In the genomic region with DNA sequence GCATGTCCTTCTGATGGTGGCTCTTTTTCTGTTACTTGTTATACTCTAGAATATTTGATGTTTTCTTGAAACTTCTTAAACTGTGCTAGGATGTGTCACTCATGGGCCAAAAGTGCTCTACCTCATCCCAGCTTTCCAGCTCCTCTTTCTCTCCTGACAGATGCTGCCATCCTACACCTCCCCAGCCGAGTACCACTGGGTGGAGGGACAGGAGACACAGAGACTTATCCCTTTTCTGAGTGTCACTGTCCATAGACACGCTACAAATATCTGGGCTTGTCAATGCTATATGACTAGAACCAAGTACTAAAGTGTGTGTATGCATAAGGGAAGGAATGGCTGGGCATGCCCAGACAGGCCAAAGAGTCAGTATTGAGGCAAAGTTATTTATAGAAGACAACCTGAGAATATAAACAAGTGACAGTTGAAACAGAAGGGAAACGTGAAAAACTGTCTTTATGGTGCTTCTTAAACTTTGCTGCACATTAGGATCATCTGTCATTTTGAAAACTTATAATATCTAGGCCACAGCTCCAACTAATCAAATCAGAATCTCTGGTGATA, we compare ENCODE assay signal across 1 cellular context.
TF ChIP-seq lines count a peak whose summit lies in the region.

No MANE protein-coding gene starts in this region.

TF ChIP-seq in IMR-90, 13 proteins besides CTCF, POLR2A, EP300 and RAD21:
- TF ChIP-seq NFE2L2 (IDR thresholded peaks at IDR 0.05; ENCODE audit: low read depth, low read length) (no peak), MXI1 (IDR thresholded peaks at IDR 0.05; ENCODE audit: borderline replicate concordance, low read depth, low read length) (no peak), FOS (IDR thresholded peaks at IDR 0.05; ENCODE audit: low read depth, low read length) (no peak), RFX5 (IDR thresholded peaks at IDR 0.05; ENCODE audit: low read depth, low read length) (no peak), CEBPB (IDR thresholded peaks at IDR 0.05; ENCODE audit: low read depth, low read length) (no peak), MAFK (IDR thresholded peaks at IDR 0.05; ENCODE audit: low read depth, low read length) (no peak), CHD1 (IDR thresholded peaks at IDR 0.05; ENCODE audit: low read depth, low read length) (no peak), BHLHE40 (IDR thresholded peaks at IDR 0.05; ENCODE audit: low read depth, low read length) (no peak), RCOR1 (IDR thresholded peaks at IDR 0.05; ENCODE audit: insufficient replicate concordance, low read length) (no peak), SMC3 (IDR thresholded peaks at IDR 0.05; ENCODE audit: low read depth, low read length) (no peak), MAZ (IDR thresholded peaks at IDR 0.05; ENCODE audit: borderline replicate concordance, low read depth, low read length) (no peak)
- TF ChIP-seq, protein P1, sequence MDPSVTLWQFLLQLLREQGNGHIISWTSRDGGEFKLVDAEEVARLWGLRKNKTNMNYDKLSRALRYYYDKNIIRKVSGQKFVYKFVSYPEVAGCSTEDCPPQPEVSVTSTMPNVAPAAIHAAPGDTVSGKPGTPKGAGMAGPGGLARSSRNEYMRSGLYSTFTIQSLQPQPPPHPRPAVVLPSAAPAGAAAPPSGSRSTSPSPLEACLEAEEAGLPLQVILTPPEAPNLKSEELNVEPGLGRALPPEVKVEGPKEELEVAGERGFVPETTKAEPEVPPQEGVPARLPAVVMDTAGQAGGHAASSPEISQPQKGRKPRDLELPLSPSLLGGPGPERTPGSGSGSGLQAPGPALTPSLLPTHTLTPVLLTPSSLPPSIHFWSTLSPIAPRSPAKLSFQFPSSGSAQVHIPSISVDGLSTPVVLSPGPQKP (IDR thresholded peaks at IDR 0.05; ENCODE audit: borderline replicate concordance, low read depth, low read length) = no peak
- TF ChIP-seq, protein P2, sequence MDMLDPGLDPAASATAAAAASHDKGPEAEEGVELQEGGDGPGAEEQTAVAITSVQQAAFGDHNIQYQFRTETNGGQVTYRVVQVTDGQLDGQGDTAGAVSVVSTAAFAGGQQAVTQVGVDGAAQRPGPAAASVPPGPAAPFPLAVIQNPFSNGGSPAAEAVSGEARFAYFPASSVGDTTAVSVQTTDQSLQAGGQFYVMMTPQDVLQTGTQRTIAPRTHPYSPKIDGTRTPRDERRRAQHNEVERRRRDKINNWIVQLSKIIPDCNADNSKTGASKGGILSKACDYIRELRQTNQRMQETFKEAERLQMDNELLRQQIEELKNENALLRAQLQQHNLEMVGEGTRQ (IDR thresholded peaks at IDR 0.05; ENCODE audit: low read depth, low read length) = no peak
